Comparison of ENCODE assay signal across 18 cellular contexts in the genomic region with DNA sequence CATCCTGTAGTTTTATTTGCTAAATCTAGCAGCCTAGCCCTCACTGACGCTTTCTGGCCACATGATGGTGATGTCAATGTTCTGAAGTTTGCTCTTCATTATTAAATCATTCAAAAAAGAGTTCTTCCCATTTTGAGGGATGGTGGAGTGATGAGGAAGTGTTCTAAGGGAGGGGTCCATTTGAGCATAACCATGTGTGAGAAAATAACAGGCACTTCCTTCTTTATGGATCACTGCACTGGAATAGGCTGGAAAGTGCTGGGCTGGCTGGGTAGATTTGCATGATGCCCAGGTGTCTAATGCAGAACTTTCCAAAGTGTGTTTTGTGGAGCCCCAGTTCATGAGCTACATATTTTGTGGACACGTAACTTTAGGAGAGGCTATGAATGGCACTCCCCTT.
DNase-seq lines count a peak whose midpoint lies in the region; ATAC-seq and TF ChIP-seq lines count a peak whose summit lies in the region.
"Had no signal": no experiment of that assay in that cellular context is flagged by ENCODE, and none has a peak within 500 bp of the region (broad histone marks: within the 10 kb centered on the region; RNA-seq: fewer than 3 reads in every experiment).

No MANE protein-coding gene starts in this region.

- no peak for ATAC-seq in activated CD4-positive, alpha-beta T cell treated with anti-CD3 and anti-CD28 coated beads for 36 hours
- peak; percentile 28 for ATAC-seq in sciatic nerve
- ATAC-seq in GM19452 (IDR thresholded peaks at IDR 0.05; ENCODE audit: unreplicated experiment): no peak
- ATAC-seq: T-cell had no signal

- H3K36me3 ChIP-seq in Loucy (ENCODE audit: insufficient read depth, low read length) (no peaks in the 10 kb centered on the region), Caco-2 (ENCODE audit: control insufficient read depth, insufficient read depth, low read length) (no peaks in the 10 kb centered on the region)
- H3K36me3 ChIP-seq: adrenal gland had no signal

- H3K4me3 ChIP-seq in Loucy (ENCODE audit: low read length, poor library complexity, severe bottlenecking) (no peak overlapping the region), Caco-2 (ENCODE audit: low read depth, low read length) (no peak overlapping the region)
- H3K4me3 ChIP-seq: adrenal gland, lung had no signal

- intact Hi-C loops in activated CD4-positive, alpha-beta T cell treated with anti-CD3 and anti-CD28 coated beads for 36 hours (cut with DNase I, micrococcal nuclease): loop anchor here in 1 of 2 experiments (5.0 kb wide), 1 partner anchor 117 kb away; no protein-coding TSS in a partner anchor
- intact Hi-C loops in dendritic cell treated with granulocyte-macrophage colony-stimulating factor and Interleukin-4, amounts not matched to agents 40 ng/mL and 50 ng/mL, for 4 days (cut with micrococcal nuclease): no loop called here
- intact Hi-C loops in sciatic nerve (cut with DNase I) (no loop called here), Caco-2 (cut with micrococcal nuclease; ENCODE audit: unreplicated experiment) (no loop called here)

- no peaks in the 10 kb centered on the region for H3K9me2 ChIP-seq in Loucy (replicated peaks; ENCODE audit: low read depth, low read length)

- H3K36me3 Mint-ChIP-seq in activated CD4-positive, alpha-beta T cell treated with anti-CD3 and anti-CD28 coated beads for 36 hours (ENCODE audit: low read depth): no peaks in the 10 kb centered on the region
- H3K36me3 Mint-ChIP-seq in dendritic cell treated with granulocyte-macrophage colony-stimulating factor and Interleukin-4, amounts not matched to agents 40 ng/mL and 50 ng/mL, for 4 days (ENCODE audit: low read depth): no peaks in the 10 kb centered on the region
- H3K36me3 Mint-ChIP-seq in Caco-2 (ENCODE audit: insufficient read depth, unreplicated experiment): no peaks in the 10 kb centered on the region
- H3K36me3 Mint-ChIP-seq: T-cell, type B pancreatic cell had no signal

- H3K79me2 ChIP-seq in Loucy (ENCODE audit: insufficient read depth, low read length): no peaks in the 10 kb centered on the region

- BruUV-seq in Caco-2 (replicated peaks; lab: Mats Ljungman, UMichigan): no TSS peak

- no peaks in the 10 kb centered on the region for H3K9me3 Mint-ChIP-seq in activated CD4-positive, alpha-beta T cell treated with anti-CD3 and anti-CD28 coated beads for 36 hours (ENCODE audit: low read depth)
- no peaks in the 10 kb centered on the region for H3K9me3 Mint-ChIP-seq in dendritic cell treated with granulocyte-macrophage colony-stimulating factor and Interleukin-4, amounts not matched to agents 40 ng/mL and 50 ng/mL, for 4 days
- no peaks in the 10 kb centered on the region for H3K9me3 Mint-ChIP-seq in Caco-2 (ENCODE audit: unreplicated experiment)
- H3K9me3 Mint-ChIP-seq: CD4-positive, alpha-beta T cell; HFFc6; T-cell had no signal

- no peak overlapping the region for H3K4me3 Mint-ChIP-seq in activated CD4-positive, alpha-beta T cell treated with anti-CD3 and anti-CD28 coated beads for 36 hours
- no peak overlapping the region for H3K4me3 Mint-ChIP-seq in dendritic cell treated with granulocyte-macrophage colony-stimulating factor and Interleukin-4, amounts not matched to agents 40 ng/mL and 50 ng/mL, for 4 days
- no peak overlapping the region for H3K4me3 Mint-ChIP-seq in Caco-2 (ENCODE audit: unreplicated experiment)
- H3K4me3 Mint-ChIP-seq: CD4-positive, alpha-beta T cell; HFFc6; stimulated activated naive CD8-positive, alpha-beta T cell treated with anti-CD3 and anti-CD28 coated beads, Interleukin-15, amount 100 ng/mL, for 72 hours; T-cell; type B pancreatic cell had no signal

- H3K27me3 Mint-ChIP-seq in activated CD4-positive, alpha-beta T cell treated with anti-CD3 and anti-CD28 coated beads for 36 hours: peaks cover 4% of the 10 kb centered on the region
- peaks cover 29% of the 10 kb centered on the region for H3K27me3 Mint-ChIP-seq in dendritic cell treated with granulocyte-macrophage colony-stimulating factor and Interleukin-4, amounts not matched to agents 40 ng/mL and 50 ng/mL, for 4 days
- no peaks in the 10 kb centered on the region for H3K27me3 Mint-ChIP-seq in Caco-2 (ENCODE audit: insufficient read depth, unreplicated experiment)
- H3K27me3 Mint-ChIP-seq: CD4-positive, alpha-beta T cell; stimulated activated naive CD8-positive, alpha-beta T cell treated with anti-CD3 and anti-CD28 coated beads, Interleukin-15, amount 100 ng/mL, for 72 hours; type B pancreatic cell had no signal

- TF ChIP-seq CTCF in Loucy (conservative IDR thresholded peaks at IDR 0.05; ENCODE audit: low read length) (no peak), Caco-2 (IDR thresholded peaks at IDR 0.05; ENCODE audit: insufficient read depth in 1 of 2, low read depth in 1 of 2, low read length in 1 of 2, severe bottlenecking in 1 of 2, unreplicated experiment in 1 of 2) (no peak)

- CTCF ChIA-PET in activated CD4-positive, alpha-beta T cell treated with anti-CD3 and anti-CD28 coated beads for 36 hours (lab: Charles Lee): interaction anchor here (1.6 kb wide), 1 partner anchor 26 kb away, joined by 5 read pairs; no protein-coding TSS in a partner anchor
- CTCF ChIA-PET in Caco-2 (lab: Charles Lee): no interaction called here

- peaks cover 32% of the 10 kb centered on the region for H3K4me1 Mint-ChIP-seq in activated CD4-positive, alpha-beta T cell treated with anti-CD3 and anti-CD28 coated beads for 36 hours
- H3K4me1 Mint-ChIP-seq in dendritic cell treated with granulocyte-macrophage colony-stimulating factor and Interleukin-4, amounts not matched to agents 40 ng/mL and 50 ng/mL, for 4 days (ENCODE audit: low read depth): peaks cover 21% of the 10 kb centered on the region
- H3K4me1 Mint-ChIP-seq in Caco-2 (ENCODE audit: low read depth, unreplicated experiment): no peaks in the 10 kb centered on the region

- no peak overlapping the region for H3K4me2 ChIP-seq in Loucy (ENCODE audit: low read depth, low read length, poor library complexity, severe bottlenecking)

- DNase-seq in activated CD4-positive, alpha-beta T cell treated with anti-CD3 and anti-CD28 coated beads for 36 hours: no peak
- DNase-seq in activated CD4-positive, alpha-beta T cell treated with anti-CD3 and anti-CD28 coated beads, Interleukin-2, amount 50 U/mL, for 4 hours: no peak
- DNase-seq in sciatic nerve (ENCODE audit: low spot score) (no peak), Caco-2 (no peak), AML-193 (lab: John Stamatoyannopoulos, UW) (no peak)
- DNase-seq: activated effector memory CD4-positive, alpha-beta T cell treated with anti-CD3 and anti-CD28 coated beads, Interleukin-2, amount 50 U/mL, for 16 hours; adrenal gland; caudate nucleus; CD4-positive, alpha-beta T cell; effector CD8-positive, alpha-beta T cell; HFFc6; stimulated activated naive CD8-positive, alpha-beta T cell treated with anti-CD3 and anti-CD28 coated beads, Interleukin-15, amount 100 ng/mL, for 72 hours; T-cell had no signal

- peak overlapping the region; percentile 48 for H3K27ac Mint-ChIP-seq in activated CD4-positive, alpha-beta T cell treated with anti-CD3 and anti-CD28 coated beads for 36 hours
- peak overlapping the region; percentile 49 for H3K27ac Mint-ChIP-seq in dendritic cell treated with granulocyte-macrophage colony-stimulating factor and Interleukin-4, amounts not matched to agents 40 ng/mL and 50 ng/mL, for 4 days
- no peak overlapping the region for H3K27ac Mint-ChIP-seq in Caco-2 (ENCODE audit: unreplicated experiment)
- H3K27ac Mint-ChIP-seq: CD4-positive, alpha-beta T cell; HFFc6; T-cell; type B pancreatic cell had no signal

- peak overlapping the region; percentile 15; the same call in 1 of the 2 replicates for H2AFZ ChIP-seq in Loucy (ENCODE audit: low read length)

- no peaks in the 10 kb centered on the region for H3F3A ChIP-seq in Loucy (ENCODE audit: low read depth)

- H3K9me3 ChIP-seq in Loucy (ENCODE audit: insufficient read depth, low read depth, low read length): no peaks in the 10 kb centered on the region
- H3K9me3 ChIP-seq in Caco-2: no peaks in the 10 kb centered on the region
- H3K9me3 ChIP-seq: adrenal gland had no signal

- no peaks in the 10 kb centered on the region for H3K27me3 ChIP-seq in Loucy (ENCODE audit: insufficient read depth, low read length, poor library complexity, severe bottlenecking)
- H3K27me3 ChIP-seq in Caco-2 (replicated peaks; ENCODE audit: control insufficient read depth, insufficient read depth, low read length): no peaks in the 10 kb centered on the region
- H3K27me3 ChIP-seq: adrenal gland had no signal

- H3K4me1 ChIP-seq in Loucy (ENCODE audit: insufficient read depth, low read length, poor library complexity, severe bottlenecking) (peaks cover 6% of the 10 kb centered on the region), Caco-2 (no peaks in the 10 kb centered on the region)
- H3K4me1 ChIP-seq: adrenal gland had no signal

- no peak overlapping the region for H3K9ac ChIP-seq in Loucy (ENCODE audit: low read depth, low read length, poor library complexity, severe bottlenecking)

- POLR2A ChIA-PET in activated CD4-positive, alpha-beta T cell treated with anti-CD3 and anti-CD28 coated beads for 36 hours (lab: Charles Lee): no interaction called here
- POLR2A ChIA-PET in Caco-2 (lab: Charles Lee): no interaction called here

- no peaks in the 10 kb centered on the region for H4K20me1 ChIP-seq in Loucy (ENCODE audit: insufficient read depth, low read length, poor library complexity, severe bottlenecking)
